Comparison of ENCODE assay signal across 1 cellular context in the genomic region with DNA sequence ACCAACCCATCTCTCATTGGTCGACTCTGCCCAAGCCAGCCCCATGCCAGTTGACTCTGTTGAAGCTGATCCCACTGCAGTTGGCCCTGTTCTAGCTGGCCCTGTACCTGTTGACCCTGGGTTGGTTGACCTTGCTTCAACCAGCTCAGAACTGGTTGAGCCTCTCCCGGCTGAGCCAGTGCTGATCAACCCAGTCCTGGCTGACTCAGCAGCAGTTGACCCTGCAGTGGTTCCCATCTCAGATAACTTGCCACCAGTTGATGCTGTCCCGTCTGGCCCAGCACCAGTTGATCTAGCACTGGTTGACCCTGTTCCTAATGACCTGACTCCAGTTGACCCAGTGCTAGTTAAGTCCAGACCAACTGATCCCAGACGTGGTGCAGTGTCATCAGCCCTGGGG.
TF ChIP-seq lines count a peak whose summit lies in the region.

No MANE protein-coding gene starts in this region.

TF ChIP-seq in GM12878, 131 proteins besides CTCF, POLR2A, EP300 and RAD21:
- TF ChIP-seq BACH1 (IDR thresholded peaks at IDR 0.05; ENCODE audit: borderline replicate concordance) (no peak), POLR2AphosphoS5 (IDR thresholded peaks at IDR 0.05; ENCODE audit: low read length) (peak; percentile 18; the same call in 1 of the 2 replicates)
TF ChIP-seq in GM12878: peak in this region for 1.
